18 cellular contexts compared by ENCODE assay signal in genomic region chr15:36645106-36645505, GRCh38.
A peak's percentile ranks its signal among the peaks of the same experiment; 100 is the strongest.
DNase-seq lines count a peak whose midpoint lies in the region; ATAC-seq and TF ChIP-seq lines count a peak whose summit lies in the region.
"Had no signal": no experiment of that assay in that cellular context is flagged by ENCODE, and none has a peak within 500 bp of the region (broad histone marks: within the 10 kb centered on the region; RNA-seq: fewer than 3 reads in every experiment).

No MANE protein-coding gene starts in this region.

- 47 to 57% methylated on average over 1 of the region's 1 CpG for WGBS in heart right ventricle, 2 donors
- 90% methylated on average over 1 of the region's 1 CpG for WGBS in thyroid gland, 2 donors
- WGBS in psoas muscle, 3 donors: 83 to 92% (median 84%) methylated on average over 1 of the region's 1 CpG
- 64 to 80% methylated on average over 1 of the region's 1 CpG for WGBS in tibial nerve, 2 donors

- DNase-seq in heart right ventricle (no peak), cardiac septum (ENCODE audit: low spot score) (no peak), RWPE1 (ENCODE audit: low spot score) (peak; percentile 14), fibroblast of villous mesenchyme (ENCODE audit: low read depth) (peak; percentile 8), NCI-H1436 (lab: John Stamatoyannopoulos, UW) (no peak), thyroid gland (no peak), psoas muscle (no peak), tibial nerve (ENCODE audit: low spot score in 2 of 2) (no peak)
- DNase-seq: activated CD4-positive, alpha-beta T cell treated with anti-CD3 and anti-CD28 coated beads, Interleukin-2, amount 50 U/mL, for 1 hour; activated T-cell treated with anti-CD3 and anti-CD28 coated beads, Interleukin-2, amount 50 U/mL, for 72 hours; amniotic stem cell; foreskin melanocyte; immature natural killer cell; mucosa of descending colon; NCI-H510A; T-helper 2 cell; testis had no signal

- no peaks in the 10 kb centered on the region for H3K9me3 ChIP-seq in heart right ventricle
- no peaks in the 10 kb centered on the region for H3K9me3 ChIP-seq in thyroid gland
- no peaks in the 10 kb centered on the region for H3K9me3 ChIP-seq in psoas muscle
- H3K9me3 ChIP-seq in tibial nerve: no peaks in the 10 kb centered on the region
- H3K9me3 ChIP-seq: mucosa of descending colon, testis had no signal

- ATAC-seq in heart right ventricle (no peak), psoas muscle (no peak)
- ATAC-seq: activated T-cell treated with anti-CD3 and anti-CD28 coated beads, Interleukin-2, amount 50 U/mL, for 72 hours; GM12878; mucosa of descending colon had no signal

- TF ChIP-seq POLR2A in thyroid gland (IDR thresholded peaks at IDR 0.05) (no peak), tibial nerve (IDR thresholded peaks at IDR 0.05) (no peak)

- TF ChIP-seq CTCF in heart right ventricle (IDR thresholded peaks at IDR 0.05) (peak in 6 of 9 donors; percentile 15 to 47 (median 27)), RWPE1 (conservative IDR thresholded peaks at IDR 0.05; ENCODE audit: low read depth) (no peak; the same call in 1 of the 2 replicates), fibroblast of villous mesenchyme (IDR thresholded peaks at IDR 0.05; ENCODE audit: insufficient read depth, low read depth, low read length) (peak; percentile 27), thyroid gland (IDR thresholded peaks at IDR 0.05) (peak in 2 of 6 experiments; percentile 20 to 33), psoas muscle (IDR thresholded peaks at IDR 0.05) (no peak), tibial nerve (IDR thresholded peaks at IDR 0.05) (no peak)

- H3K27me3 ChIP-seq in heart right ventricle: no peaks in the 10 kb centered on the region
- H3K27me3 ChIP-seq in thyroid gland: no peaks in the 10 kb centered on the region
- H3K27me3 ChIP-seq in psoas muscle (ENCODE audit: insufficient read depth in 3 of 3, low read length in 2 of 3): no peaks in the 10 kb centered on the region
- no peaks in the 10 kb centered on the region for H3K27me3 ChIP-seq in tibial nerve
- H3K27me3 ChIP-seq: testis had no signal

- no peak overlapping the region for H3K4me3 ChIP-seq in heart right ventricle
- no peak overlapping the region for H3K4me3 ChIP-seq in fibroblast of villous mesenchyme (ENCODE audit: low read depth, low read length)
- no peak overlapping the region for H3K4me3 ChIP-seq in thyroid gland (replicated peaks in 1 of 3)
- H3K4me3 ChIP-seq in psoas muscle: no peak overlapping the region
- H3K4me3 ChIP-seq in tibial nerve: no peak overlapping the region
- H3K4me3 ChIP-seq: GM12878, mucosa of descending colon, testis had no signal

- CTCF ChIA-PET in RWPE1 (lab: Yijun Ruan, JAX): interaction anchor here (0.5 to 0.6 kb wide), 2 partner anchors 46 to 644 kb away, joined by 3 to 4 read pairs; no protein-coding TSS in a partner anchor

- POLR2A ChIA-PET in RWPE1 (lab: Yijun Ruan, JAX; ENCODE audit: low non-redundant PET): no interaction called here

- no peak overlapping the region for H3K27ac ChIP-seq in heart right ventricle
- H3K27ac ChIP-seq in RWPE1: no peak overlapping the region
- no peak overlapping the region for H3K27ac ChIP-seq in thyroid gland
- H3K27ac ChIP-seq in psoas muscle: no peak overlapping the region
- no peak overlapping the region for H3K27ac ChIP-seq in tibial nerve
- H3K27ac ChIP-seq: testis had no signal

- H3K4me1 ChIP-seq in heart right ventricle: peaks cover 0 to 28% (median 0%) of the 10 kb centered on the region in 9 donors
- H3K4me1 ChIP-seq in thyroid gland: no peaks in the 10 kb centered on the region
- peaks cover 12% of the 10 kb centered on the region for H3K4me1 ChIP-seq in psoas muscle
- H3K4me1 ChIP-seq in tibial nerve: no peaks in the 10 kb centered on the region
- H3K4me1 ChIP-seq: testis had no signal

- H3K36me3 ChIP-seq in heart right ventricle: peaks cover 0 to 18% (median 0%) of the 10 kb centered on the region in 9 donors
- no peaks in the 10 kb centered on the region for H3K36me3 ChIP-seq in thyroid gland
- no peaks in the 10 kb centered on the region for H3K36me3 ChIP-seq in psoas muscle (ENCODE audit: insufficient read depth in 1 of 2, low read depth in 1 of 2)
- no peaks in the 10 kb centered on the region for H3K36me3 ChIP-seq in tibial nerve

- intact Hi-C loops in heart right ventricle (cut with DNase I) (loop anchor here in 1 of 10 donors (5.0 kb wide), 1 partner anchor 43 kb away; no protein-coding TSS in a partner anchor), cardiac septum (cut with DNase I) (no loop called here), thyroid gland (cut with DNase I) (no loop called here), psoas muscle (cut with DNase I) (loop anchor here in 1 of 2 donors (10.0 kb wide), 1 partner anchor 50 kb away; no protein-coding TSS in a partner anchor)

- TF ChIP-seq EP300 in tibial nerve (IDR thresholded peaks at IDR 0.05): no peak

Comparison
In these comparisons a context has a peak if more than half of its experiments do, and no peak if none do; other contexts are left out.
1. DNase-seq: peak in RWPE1 (single experiment) and fibroblast of villous mesenchyme (single experiment); none in heart right ventricle (0 of 2), cardiac septum (single experiment), NCI-H1436 (single experiment), thyroid gland (0 of 2), psoas muscle (0 of 2) and tibial nerve (0 of 2).
2. CTCF ChIP-seq: peak in heart right ventricle (6 of 9) and fibroblast of villous mesenchyme (single experiment); none in RWPE1 (single experiment), psoas muscle (single experiment) and tibial nerve (0 of 5).